In the genomic region with DNA sequence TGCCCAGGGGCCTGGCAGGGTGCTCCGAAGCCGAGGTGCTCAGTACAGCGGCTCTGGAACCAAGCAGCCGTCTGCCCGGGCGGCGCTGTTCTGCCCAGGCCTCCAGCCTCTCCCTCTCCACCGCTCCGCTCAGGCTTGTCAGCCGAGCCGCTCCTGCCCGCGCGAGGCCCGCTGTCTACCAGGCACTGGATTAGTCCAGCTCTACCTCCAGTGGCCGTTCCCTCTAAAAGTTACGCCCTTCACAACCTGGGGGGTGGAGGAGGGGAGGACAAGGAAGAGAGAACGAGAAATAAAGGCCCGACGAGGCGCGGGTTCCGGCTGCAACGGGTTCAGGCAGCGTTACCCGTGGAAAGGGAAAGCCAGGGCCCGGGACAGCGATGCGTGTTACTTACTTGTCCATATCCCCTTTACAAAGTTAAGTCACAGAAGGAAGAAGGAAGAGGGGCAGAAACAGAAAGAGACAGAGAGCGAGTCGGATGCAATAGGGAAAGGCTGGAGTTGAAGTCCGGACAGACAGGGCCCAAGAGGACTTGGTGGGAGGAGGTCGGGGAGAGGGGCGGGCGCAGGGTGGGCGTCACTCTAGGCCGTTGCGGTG, we compare ENCODE assay signal across 8 cellular contexts. TPM values are rescaled to one million over a fixed set of nuclear protein-coding genes. Genes with fewer than 3 reads are reported as not detected.
DNase-seq lines count a peak whose midpoint lies in the region; ATAC-seq and TF ChIP-seq lines count a peak whose summit lies in the region.

No MANE protein-coding gene starts in this region.

- H3K4me3 ChIP-seq in right atrium auricular region: peak overlapping the region in 1 of 2 donors; percentile 36
- peak overlapping the region; percentile 63 for H3K4me3 ChIP-seq in thoracic aorta

- H3K4me3 Mint-ChIP-seq in activated T-helper 17 cell treated with anti-CD3 and anti-CD28 coated beads, Interleukin-2, amount 50 U/mL, for 72 hours: peak overlapping the region; percentile 46

- intact Hi-C loops in Right ventricle myocardium superior (cut with DNase I): no loop called here

- peaks cover 14% of the 10 kb centered on the region for H3K36me3 Mint-ChIP-seq in activated T-helper 17 cell treated with anti-CD3 and anti-CD28 coated beads, Interleukin-2, amount 50 U/mL, for 72 hours (ENCODE audit: low read depth)

- H3K36me3 ChIP-seq in right atrium auricular region: no peaks in the 10 kb centered on the region
- H3K36me3 ChIP-seq in thoracic aorta: no peaks in the 10 kb centered on the region

- peaks cover 3% of the 10 kb centered on the region for H3K9me3 Mint-ChIP-seq in activated T-helper 17 cell treated with anti-CD3 and anti-CD28 coated beads, Interleukin-2, amount 50 U/mL, for 72 hours

- H3K9me3 ChIP-seq in right atrium auricular region (no peaks in the 10 kb centered on the region), thoracic aorta (no peaks in the 10 kb centered on the region)

- ATAC-seq in Right ventricle myocardium superior (ENCODE audit: poor library complexity) (peak; percentile 53), thoracic aorta (ENCODE audit: insufficient number of reproducible peaks, low FRiP score, low read depth) (no peak), GM18502 (IDR thresholded peaks at IDR 0.05; ENCODE audit: poor library complexity, unreplicated experiment) (no peak), HG03469 (IDR thresholded peaks at IDR 0.05; ENCODE audit: unreplicated experiment) (no peak)
- ATAC-seq in activated T-helper 17 cell treated with anti-CD3 and anti-CD28 coated beads, Interleukin-2, amount 50 U/mL, for 72 hours (replicated peaks): no peak

- H3K27ac Mint-ChIP-seq in activated T-helper 17 cell treated with anti-CD3 and anti-CD28 coated beads, Interleukin-2, amount 50 U/mL, for 72 hours: peak overlapping the region; percentile 39

- DNase-seq in Right ventricle myocardium superior (no peak), right atrium auricular region (ENCODE audit: low spot score) (no peak), iPS-NIHi7 (ENCODE audit: extremely low spot score) (peak; percentile 27), thoracic aorta (ENCODE audit: low spot score) (no peak), NCI-H128 (lab: John Stamatoyannopoulos, UW; ENCODE audit: unreplicated experiment) (no peak)

- TF ChIP-seq CTCF in right atrium auricular region (IDR thresholded peaks at IDR 0.05): no peak
- no peak for TF ChIP-seq CTCF in thoracic aorta (IDR thresholded peaks at IDR 0.05)

- H3K4me1 ChIP-seq in right atrium auricular region (peaks cover 0 to 38% of the 10 kb centered on the region in 2 donors), thoracic aorta (ENCODE audit: control insufficient read depth in 1 of 2, low read depth in 2 of 2) (peaks cover 25 to 35% of the 10 kb centered on the region in 2 donors)

- H3K4me1 Mint-ChIP-seq in activated T-helper 17 cell treated with anti-CD3 and anti-CD28 coated beads, Interleukin-2, amount 50 U/mL, for 72 hours: peaks cover 5% of the 10 kb centered on the region

- peaks cover 67% of the 10 kb centered on the region for H3K27me3 Mint-ChIP-seq in activated T-helper 17 cell treated with anti-CD3 and anti-CD28 coated beads, Interleukin-2, amount 50 U/mL, for 72 hours

- H3K27me3 ChIP-seq in right atrium auricular region: peaks cover 61 to 64% of the 10 kb centered on the region in 2 donors
- peaks cover 37% of the 10 kb centered on the region for H3K27me3 ChIP-seq in thoracic aorta (replicated peaks; ENCODE audit: insufficient read depth)

- H3K27ac ChIP-seq in right atrium auricular region (no peak overlapping the region), thoracic aorta (no peak overlapping the region)

RNA-seq across cellular contexts. Expression of a gene that starts 2.9 kb away (rescaled TPM):
- not detected for total RNA-seq in Right ventricle myocardium superior
- total RNA-seq in right atrium auricular region: not detected
- not detected for total RNA-seq in activated T-helper 17 cell treated with anti-CD3 and anti-CD28 coated beads, Interleukin-2, amount 50 U/mL, for 72 hours
- not detected for total RNA-seq in thoracic aorta
